Comparison of ENCODE assay signal across 33 cellular contexts in the genomic region with DNA sequence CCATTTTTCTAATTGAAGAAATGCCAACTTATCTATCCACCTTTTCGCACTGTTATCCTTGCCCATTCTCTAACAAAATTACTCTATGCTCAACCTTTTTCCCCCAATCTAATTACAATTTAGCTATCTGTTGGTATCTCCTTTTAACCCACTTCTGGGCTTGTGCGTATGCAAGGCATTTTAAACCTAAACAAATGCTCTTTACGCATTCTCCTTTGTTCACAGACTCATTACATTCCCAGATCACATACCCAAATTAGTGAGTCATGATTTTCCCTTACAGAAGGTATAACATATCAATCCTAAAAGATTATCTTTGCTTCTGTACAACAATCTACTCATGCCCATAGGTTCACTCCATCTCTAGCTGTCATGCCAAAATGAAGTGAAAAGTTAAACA.
"Had no signal": no experiment of that assay in that cellular context is flagged by ENCODE, and none has a peak within 500 bp of the region (broad histone marks: within the 10 kb centered on the region; RNA-seq: fewer than 3 reads in every experiment).

No MANE protein-coding gene starts in this region.

- H3K4me3 ChIP-seq: adrenal gland, cardiac muscle cell had no signal

- H3K27me3 ChIP-seq: adrenal gland, cardiac muscle cell had no signal

- H3K27ac Mint-ChIP-seq: activated B cell treated with CpG ODN at 0.5 μM for 24 hours; activated CD4-positive, alpha-beta memory T cell treated with anti-CD3 and anti-CD28 coated beads for 36 hours; activated CD4-positive, alpha-beta T cell treated with anti-CD3 and anti-CD28 coated beads, Interleukin-2, amount 10 ng/mL, durations not matched to agents 24 days and 14 days; activated CD8-positive, alpha-beta T cell treated with anti-CD3 and anti-CD28 coated beads for 36 hours; activated naive CD4-positive, alpha-beta T cell treated with anti-CD3 and anti-CD28 coated beads, Interleukin-2, amount 50 U/mL, for 72 hours; activated naive CD8-positive, alpha-beta T cell treated with anti-CD3 and anti-CD28 coated beads for 36 hours; activated T-cell treated with anti-CD3 and anti-CD28 coated beads, Interleukin-2, amount 50 U/mL, for 24 hours; activated T-helper 2 cell treated with anti-CD3 and anti-CD28 coated beads, Interferon-gamma antibody, Interleukin-2, Interleukin-4, amounts not matched to agents 10 μg/mL and 5 μg/mL and 100 μg/mL, durations not matched to agents 14 hours and 24 hours and 36 hours; brain; T-helper 1 cell treated with Interleukin-12 subunit alpha and Interleukin-12 subunit beta and Interleukin-4 antibody, amounts not matched to agents 30 μg/mL and 1 μg/mL, for 36 hours; T-helper 2 cell treated with Interferon-gamma antibody and Interleukin-4, amounts not matched to agents 5 μg/mL and 100 μg/mL, for 36 hours had no signal

- H3K36me3 ChIP-seq: adrenal gland, cardiac muscle cell had no signal

- H3K4me3 Mint-ChIP-seq: activated B cell treated with CpG ODN at 0.5 μM for 24 hours; activated CD4-positive, alpha-beta memory T cell treated with anti-CD3 and anti-CD28 coated beads for 36 hours; activated CD4-positive, alpha-beta T cell treated with anti-CD3 and anti-CD28 coated beads, Interleukin-2, amount 10 ng/mL, durations not matched to agents 24 days and 14 days; activated CD8-positive, alpha-beta T cell treated with anti-CD3 and anti-CD28 coated beads for 36 hours; activated naive CD8-positive, alpha-beta T cell treated with anti-CD3 and anti-CD28 coated beads for 36 hours; activated T-cell treated with anti-CD3 and anti-CD28 coated beads, Interleukin-2, amount 50 U/mL, for 24 hours; brain; central memory CD8-positive, alpha-beta T cell; T-helper 1 cell treated with Interleukin-12 subunit alpha and Interleukin-12 subunit beta and Interleukin-4 antibody, amounts not matched to agents 30 μg/mL and 1 μg/mL, for 36 hours; T-helper 2 cell treated with Interferon-gamma antibody and Interleukin-4, amounts not matched to agents 5 μg/mL and 100 μg/mL, for 36 hours had no signal

- H3K4me1 Mint-ChIP-seq: activated B cell treated with CpG ODN at 0.5 μM for 24 hours; activated CD4-positive, alpha-beta T cell treated with anti-CD3 and anti-CD28 coated beads, Interleukin-2, amount 10 ng/mL, durations not matched to agents 24 days and 14 days; activated naive CD8-positive, alpha-beta T cell treated with anti-CD3 and anti-CD28 coated beads for 36 hours; central memory CD8-positive, alpha-beta T cell had no signal

- FAIRE-seq: bronchial epithelial cell, TTC549 had no signal

- H3K27ac ChIP-seq: adrenal gland, cardiac muscle cell, VCaP had no signal

- H3K9me3 Mint-ChIP-seq: activated B cell treated with CpG ODN at 0.5 μM for 24 hours; activated CD4-positive, alpha-beta T cell treated with anti-CD3 and anti-CD28 coated beads, Interleukin-2, amount 10 ng/mL, durations not matched to agents 24 days and 14 days; activated CD8-positive, alpha-beta T cell treated with anti-CD3 and anti-CD28 coated beads for 36 hours; activated T-helper 2 cell treated with anti-CD3 and anti-CD28 coated beads, Interferon-gamma antibody, Interleukin-2, Interleukin-4, amounts not matched to agents 10 μg/mL and 5 μg/mL and 100 μg/mL, durations not matched to agents 14 hours and 24 hours and 36 hours; T-helper 1 cell treated with Interleukin-12 subunit alpha and Interleukin-12 subunit beta and Interleukin-4 antibody, amounts not matched to agents 30 μg/mL and 1 μg/mL, for 36 hours had no signal

- H3K27me3 Mint-ChIP-seq: activated B cell treated with CpG ODN at 0.5 μM for 24 hours; activated CD4-positive, alpha-beta memory T cell treated with anti-CD3 and anti-CD28 coated beads for 36 hours; activated CD4-positive, alpha-beta T cell treated with anti-CD3 and anti-CD28 coated beads, Interleukin-2, amount 10 ng/mL, durations not matched to agents 24 days and 14 days; activated CD8-positive, alpha-beta T cell treated with anti-CD3 and anti-CD28 coated beads for 36 hours; activated naive CD8-positive, alpha-beta T cell treated with anti-CD3 and anti-CD28 coated beads for 36 hours; activated T-cell treated with anti-CD3 and anti-CD28 coated beads, Interleukin-2, amount 50 U/mL, for 24 hours; brain; central memory CD8-positive, alpha-beta T cell had no signal

- H3K36me3 Mint-ChIP-seq: activated CD4-positive, alpha-beta memory T cell treated with anti-CD3 and anti-CD28 coated beads for 36 hours; activated naive CD4-positive, alpha-beta T cell treated with anti-CD3 and anti-CD28 coated beads, Interleukin-2, amount 50 U/mL, for 72 hours; activated naive CD8-positive, alpha-beta T cell treated with anti-CD3 and anti-CD28 coated beads for 36 hours had no signal

- DNase-seq: activated B cell treated with CpG ODN at 0.5 μM for 24 hours; activated CD4-positive, alpha-beta memory T cell treated with anti-CD3 and anti-CD28 coated beads for 36 hours; activated CD4-positive, alpha-beta T cell treated with anti-CD3 and anti-CD28 coated beads for 4 hours; activated CD4-positive, alpha-beta T cell treated with anti-CD3 and anti-CD28 coated beads, Interleukin-2, amount 10 ng/mL, durations not matched to agents 24 days and 14 days; activated CD4-positive, alpha-beta T cell treated with anti-CD3 and anti-CD28 coated beads, Interleukin-2, amount 50 U/mL, for 1 hour; activated CD4-positive, alpha-beta T cell treated with anti-CD3 and anti-CD28 coated beads, Interleukin-2, amount 50 U/mL, for 4 hours; activated CD4-positive, CD25-positive, alpha-beta regulatory T cell treated with anti-CD3 and anti-CD28 coated beads, Interleukin-2, amount 50 U/mL, for 72 hours; activated CD8-positive, alpha-beta memory T cell treated with anti-CD3 and anti-CD28 coated beads, Interleukin-2, amount 50 U/mL, for 48 hours; activated CD8-positive, alpha-beta T cell treated with anti-CD3 and anti-CD28 coated beads for 36 hours; activated effector memory CD4-positive, alpha-beta T cell treated with Interleukin-2 at 50 U/mL for 16 hours; activated gamma-delta T cell; activated naive CD4-positive, alpha-beta T cell treated with anti-CD3 and anti-CD28 coated beads, Interleukin-2, amount 50 U/mL, for 16 hours; activated naive CD4-positive, alpha-beta T cell treated with Interleukin-2 at 50 U/mL for 16 hours; activated naive CD8-positive, alpha-beta T cell treated with anti-CD3 and anti-CD28 coated beads for 36 hours; activated T-cell treated with anti-CD3 and anti-CD28 coated beads, Interleukin-2, amount 50 U/mL, for 24 hours; activated T-cell treated with anti-CD3 and anti-CD28 coated beads, Interleukin-2, amount 50 U/mL, for 48 hours; adrenal gland; amniotic stem cell; aorta; caudate nucleus; cerebellar nuclear complex; T-helper 2 cell; T-helper 9 cell had no signal

- H3K4me1 ChIP-seq: adrenal gland had no signal
